Comparison of ENCODE assay signal across 21 cellular contexts in the genomic region with DNA sequence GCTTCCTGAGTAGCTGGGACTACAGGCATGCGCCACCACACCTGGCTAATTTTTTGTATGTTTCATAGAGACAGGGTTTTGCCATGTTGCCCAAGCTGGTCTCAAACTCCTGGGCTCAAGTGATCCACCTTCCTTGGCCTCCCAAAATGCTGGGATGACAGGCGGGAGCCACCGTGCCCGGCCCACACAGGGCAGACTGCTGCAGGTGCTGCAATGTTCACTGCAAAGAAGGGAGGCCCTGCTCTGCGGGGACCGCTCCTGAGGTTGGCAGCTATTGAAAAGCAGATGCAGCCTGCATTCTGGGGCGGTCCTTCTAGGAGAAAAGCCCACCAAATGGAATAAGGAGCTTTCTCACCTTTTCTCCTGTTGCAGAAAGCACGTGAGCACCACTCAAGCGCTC.
"Had no signal": no experiment of that assay in that cellular context is flagged by ENCODE, and none has a peak within 500 bp of the region (broad histone marks: within the 10 kb centered on the region; RNA-seq: fewer than 3 reads in every experiment).

No MANE protein-coding gene starts in this region.

- H3K4me3 Mint-ChIP-seq: immature natural killer cell; memory B cell; mesothelial cell of epicardium; naive thymus-derived CD4-positive, alpha-beta T cell had no signal

- H3K4me1 Mint-ChIP-seq: memory B cell; naive thymus-derived CD4-positive, alpha-beta T cell had no signal

- DNase-seq: hippocampal formation; hypothalamus; immature natural killer cell; islet precursor cell; kidney; kidney glomerular epithelial cell; left cardiac atrium; left colon; left lung; left ventricle myocardium inferior; left ventricle myocardium superior; lower lobe of right lung; mammary epithelial cell; mesenchymal stem cell; mesendoderm; midbrain; mucosa of descending colon; naive B cell; naive thymus-derived CD4-positive, alpha-beta T cell had no signal

- H3K27me3 Mint-ChIP-seq: memory B cell; naive B cell; naive thymus-derived CD4-positive, alpha-beta T cell had no signal

- H3K27ac Mint-ChIP-seq: immature natural killer cell; memory B cell; naive thymus-derived CD4-positive, alpha-beta T cell had no signal

- H3K9me3 Mint-ChIP-seq: immature natural killer cell, memory B cell had no signal
